In the genomic region with DNA sequence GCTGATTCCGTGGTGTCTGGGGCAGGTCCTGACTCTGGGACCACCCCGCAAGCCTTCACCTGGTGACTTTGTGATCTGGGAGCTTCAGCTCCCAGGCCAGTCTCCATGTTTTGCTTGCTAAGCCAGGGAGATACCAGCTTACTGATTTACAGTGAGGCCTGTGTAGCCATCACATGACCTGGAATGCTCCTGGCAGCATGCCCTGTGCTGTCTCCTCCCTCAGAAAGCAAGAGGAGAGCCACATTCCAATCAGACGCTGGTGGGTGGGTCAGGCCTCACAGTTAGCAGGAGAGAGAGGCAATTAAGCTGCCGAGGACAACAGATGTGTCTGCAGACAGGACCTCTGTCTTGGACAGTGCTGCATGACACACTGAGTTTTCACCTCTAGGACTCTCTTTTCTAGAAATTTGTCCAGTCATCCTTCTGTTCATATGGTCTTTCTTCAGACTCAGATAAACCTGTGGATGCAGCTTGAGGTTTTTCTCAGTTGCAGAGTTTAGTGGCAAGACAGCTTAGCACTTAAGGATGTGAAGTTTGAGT, we compare ENCODE assay signal across 8 cellular contexts. TPM values are rescaled to one million over a fixed set of nuclear protein-coding genes. Genes with fewer than 3 reads are reported as not detected.
DNase-seq lines count a peak whose midpoint lies in the region; ATAC-seq, FAIRE-seq and TF ChIP-seq lines count a peak whose summit lies in the region.

No MANE protein-coding gene starts in this region.

- peak overlapping the region; percentile 94 for H4K5ac ChIP-seq in IMR-90 (ENCODE audit: low read depth, low read length)

- H3K4me3 ChIP-seq in A549 (no peak overlapping the region), IMR-90 (ENCODE audit: insufficient read depth, low read depth, low read length) (no peak overlapping the region), fibroblast of lung (replicated peaks in 1 of 4; ENCODE audit: control extremely low read depth in 1 of 4, insufficient read depth in 1 of 4, low read depth in 3 of 4, low read length in 4 of 4) (no peak overlapping the region), MM.1S (ENCODE audit: low read length) (no peak overlapping the region)

- TF ChIP-seq POLR2A in A549 (IDR thresholded peaks at IDR 0.05; ENCODE audit: low read length) (no peak), IMR-90 (IDR thresholded peaks at IDR 0.05; ENCODE audit: low read depth, low read length) (no peak)

- intact Hi-C loops in IMR-90 (cut with micrococcal nuclease): loop anchor here (1.0 to 2.0 kb wide), 2 partner anchors 24 to 110 kb away; a partner anchor contains a TSS

- H2AK5ac ChIP-seq in IMR-90 (ENCODE audit: low read depth, low read length): peak overlapping the region; percentile 54; the same call in 1 of the 2 replicates

- H3K9me3 ChIP-seq in A549 (no peaks in the 10 kb centered on the region), IMR-90 (ENCODE audit: control insufficient read depth, insufficient read depth, low read length) (no peaks in the 10 kb centered on the region), fibroblast of lung (ENCODE audit: control insufficient read depth, insufficient read depth, low read depth, low read length) (no peaks in the 10 kb centered on the region), MM.1S (replicated peaks; ENCODE audit: insufficient read depth, low read length) (no peaks in the 10 kb centered on the region)

- H4K8ac ChIP-seq in IMR-90 (ENCODE audit: low read depth in 2 of 2, low read length in 2 of 2): peak overlapping the region; percentile 76 to 96

- no peaks in the 10 kb centered on the region for H3K9me2 ChIP-seq in MM.1S (replicated peaks; ENCODE audit: insufficient read depth, low read length)

- no peak for TF ChIP-seq CTCF in A549 (IDR thresholded peaks at IDR 0.05)
- no peak for TF ChIP-seq CTCF in IMR-90 (conservative IDR thresholded peaks at IDR 0.05; ENCODE audit: low read depth, low read length)
- TF ChIP-seq CTCF in fibroblast of lung (conservative IDR thresholded peaks at IDR 0.05 in 1 of 2, IDR thresholded peaks at IDR 0.05 in 1 of 2; ENCODE audit: low read depth in 1 of 2, low read length in 2 of 2): no peak
- no peak for TF ChIP-seq CTCF in nephron (IDR thresholded peaks at IDR 0.05; ENCODE audit: unreplicated experiment in 3 of 3)
- no peak for TF ChIP-seq CTCF in MM.1S (IDR thresholded peaks at IDR 0.05; ENCODE audit: low read length)

- peak overlapping the region; percentile 100 for H3K27ac Mint-ChIP-seq in nephron
- H3K27ac Mint-ChIP-seq in immature natural killer cell: no peak overlapping the region

- H2BK120ac ChIP-seq in IMR-90 (ENCODE audit: low read depth, low read length): peak overlapping the region; percentile 92

- peak overlapping the region; percentile 49; the same call in 2 of the 3 replicates for H2BK15ac ChIP-seq in IMR-90 (ENCODE audit: low read depth, low read length)

- in situ Hi-C loops in IMR-90 (cut with MboI; ENCODE audit: low sequenced_read_pairs): no loop called here

- peak overlapping the region; percentile 78 for H3K14ac ChIP-seq in IMR-90 (replicated peaks; ENCODE audit: low read depth, low read length)

- H3K4me3 Mint-ChIP-seq in nephron (peak overlapping the region; percentile 1 to 62 (median 44)), immature natural killer cell (no peak overlapping the region)

- CTCF ChIA-PET in A549 (lab: Yijun Ruan, JAX) (interaction anchor here (0.6 to 21.3 kb wide), 16 partner anchors 20 to 315 kb away, joined by 3 to 275 read pairs (median 6); a partner anchor contains a TSS), IMR-90 (lab: Yijun Ruan, JAX) (interaction anchor here (0.6 to 1.5 kb wide), 4 partner anchors 37 to 179 kb away, joined by 3 to 8 read pairs (median 4); a partner anchor contains a TSS)

- H2BK5ac ChIP-seq in IMR-90 (ENCODE audit: low read depth, low read length, poor library complexity, severe bottlenecking): peak overlapping the region; percentile 78

- H2AFZ ChIP-seq in IMR-90 (replicated peaks; ENCODE audit: low read length, poor library complexity) (peak overlapping the region; percentile 96), fibroblast of lung (ENCODE audit: low read length) (peak overlapping the region; percentile 53), MM.1S (ENCODE audit: low read length) (no peak overlapping the region)

- H3K9me1 ChIP-seq in IMR-90 (ENCODE audit: insufficient read depth, low read length): peaks cover 16% of the 10 kb centered on the region

- DNase-seq in A549 (ENCODE audit: low read depth in 1 of 2, low spot score in 1 of 2) (peak; percentile 72 to 88), IMR-90 (peak; percentile 94), SHP77 (lab: John Stamatoyannopoulos, UW) (peak; percentile 68 to 82), fibroblast of lung (ENCODE audit: low read depth in 2 of 2) (peak; percentile 92 to 94), MM.1S (no peak), immature natural killer cell (no peak)

- H3K23ac ChIP-seq in IMR-90 (ENCODE audit: low read depth, low read length): peak overlapping the region; percentile 46; the same call in 1 of the 2 replicates

- H3K56ac ChIP-seq in IMR-90 (ENCODE audit: extremely low read depth, insufficient read depth, low read length): 0 out of 2 replicates have a peak overlapping the region, but pooled peaks have one; percentile 7

- H3K79me1 ChIP-seq in IMR-90 (ENCODE audit: low read depth in 1 of 2, low read length in 2 of 2): no peaks in the 10 kb centered on the region

- no TSS peak for BruUV-seq in IMR-90 (replicated peaks; lab: Mats Ljungman, UMichigan)

- no peaks in the 10 kb centered on the region for H3F3A ChIP-seq in MM.1S (ENCODE audit: insufficient read depth, low read length)

- peak overlapping the region; percentile 90 for H3K4ac ChIP-seq in IMR-90 (ENCODE audit: low read depth, low read length)

- peak overlapping the region; percentile 95 for H4K91ac ChIP-seq in IMR-90 (ENCODE audit: insufficient read depth, low read depth, low read length)

- TF ChIP-seq RAD21 in A549 (conservative IDR thresholded peaks at IDR 0.05 in 1 of 2, IDR thresholded peaks at IDR 0.05 in 1 of 2) (no peak), IMR-90 (IDR thresholded peaks at IDR 0.05; ENCODE audit: low read length) (no peak)

- H3K36me3 ChIP-seq in IMR-90 (ENCODE audit: control insufficient read depth, insufficient read depth, low read length) (no peaks in the 10 kb centered on the region), fibroblast of lung (ENCODE audit: control insufficient read depth, insufficient read depth, low read length) (no peaks in the 10 kb centered on the region), MM.1S (replicated peaks; ENCODE audit: insufficient read depth, low read length) (no peaks in the 10 kb centered on the region)

- H3K27ac ChIP-seq in A549 (peak overlapping the region; percentile 72 to 78), IMR-90 (ENCODE audit: insufficient read depth, low read length) (peak overlapping the region; percentile 82), fibroblast of lung (ENCODE audit: insufficient read depth, low read length) (peak overlapping the region; percentile 57), MM.1S (ENCODE audit: low read length) (no peak overlapping the region)

- H4K20me1 ChIP-seq in IMR-90 (ENCODE audit: insufficient read depth, low read length): no peaks in the 10 kb centered on the region
- H4K20me1 ChIP-seq in fibroblast of lung (ENCODE audit: control insufficient read depth, extremely low read depth, insufficient read depth, low read length): no peaks in the 10 kb centered on the region
- H4K20me1 ChIP-seq in MM.1S (ENCODE audit: insufficient read depth, low read length): no peaks in the 10 kb centered on the region

- H3K79me2 ChIP-seq in fibroblast of lung (ENCODE audit: control insufficient read depth, insufficient read depth, low read length) (no peaks in the 10 kb centered on the region), MM.1S (ENCODE audit: low read length) (no peaks in the 10 kb centered on the region)

- 38% methylated on average over 4 of the region's 4 CpGs for WGBS in A549 (ENCODE audit: missing lambda C conversion rate)
- 42% methylated on average over 2 of the region's 4 CpGs; no CpG with 5 or more reads in 1 of the 2 experiments for WGBS in IMR-90 (ENCODE audit: extremely low coverage in 2 of 2, insufficient read length in 1 of 2), 2 experiments

- H3K27me3 ChIP-seq in IMR-90 (ENCODE audit: control insufficient read depth, insufficient read depth, low read length) (no peaks in the 10 kb centered on the region), fibroblast of lung (ENCODE audit: control insufficient read depth, insufficient read depth, low read length) (no peaks in the 10 kb centered on the region), MM.1S (replicated peaks; ENCODE audit: insufficient read depth, low read length) (no peaks in the 10 kb centered on the region)

- H3K4me2 ChIP-seq in A549 (peak overlapping the region; percentile 61), IMR-90 (ENCODE audit: low read depth, low read length) (peak overlapping the region; percentile 15), fibroblast of lung (ENCODE audit: extremely low read depth, insufficient read depth, low read length) (peak overlapping the region; percentile 62), MM.1S (ENCODE audit: low read depth, low read length) (no peak overlapping the region)

- peak overlapping the region; percentile 81 for H3K18ac ChIP-seq in IMR-90 (ENCODE audit: low read depth, low read length)

- FAIRE-seq in A549 (lab: Jason Lieb, UNC): no peak

- H2BK20ac ChIP-seq in IMR-90 (ENCODE audit: low read depth, low read length): peak overlapping the region; percentile 64

- H3K27me3 Mint-ChIP-seq in nephron (ENCODE audit: low read depth) (no peaks in the 10 kb centered on the region), immature natural killer cell (ENCODE audit: low read depth in 3 of 3) (peaks cover 0 to 2% (median 0%) of the 10 kb centered on the region in 3 donors)

- peak overlapping the region; percentile 89 for H2AK9ac ChIP-seq in IMR-90 (replicated peaks; ENCODE audit: low read depth, low read length, poor library complexity)

- H3K9me3 Mint-ChIP-seq in nephron (no peaks in the 10 kb centered on the region), immature natural killer cell (no peaks in the 10 kb centered on the region)

- H3K36me3 Mint-ChIP-seq in nephron (ENCODE audit: low read depth) (no peaks in the 10 kb centered on the region), immature natural killer cell (no peaks in the 10 kb centered on the region)

- H3K4me1 Mint-ChIP-seq in nephron (peaks cover 49% of the 10 kb centered on the region), immature natural killer cell (no peaks in the 10 kb centered on the region)

- dilution Hi-C loops in IMR-90 (cut with HindIII; ENCODE audit: low sequenced_read_pairs, unreplicated experiment): no loop called here

- peaks cover 21% of the 10 kb centered on the region for H3K4me1 ChIP-seq in A549
- H3K4me1 ChIP-seq in IMR-90 (ENCODE audit: control insufficient read depth, insufficient read depth, low read length): peaks cover 14% of the 10 kb centered on the region
- H3K4me1 ChIP-seq in fibroblast of lung (ENCODE audit: control insufficient read depth, extremely low read depth, insufficient read depth, low read length): peaks cover 10% of the 10 kb centered on the region
- peaks cover 6% of the 10 kb centered on the region; the same call in 1 of the 2 replicates for H3K4me1 ChIP-seq in MM.1S (ENCODE audit: low read length)

- ATAC-seq in A549 (peak; percentile 76 to 93), IMR-90 (ENCODE audit: low read depth) (peak; percentile 87), HG03025 (IDR thresholded peaks at IDR 0.05; ENCODE audit: low FRiP score, unreplicated experiment) (no peak)

- POLR2A ChIA-PET in A549 (lab: Yijun Ruan, JAX): interaction anchor here (0.6 to 2.5 kb wide), 3 partner anchors 24 to 241 kb away, joined by 3 to 19 read pairs (median 4); a partner anchor contains a TSS
- POLR2A ChIA-PET in IMR-90 (lab: Charles Lee; ENCODE audit: unreplicated experiment): interaction anchor here (0.7 to 1.3 kb wide), 3 partner anchors 13 to 33 kb away, joined by 3 to 10 read pairs (median 5); a partner anchor contains a TSS

- peak overlapping the region; percentile 47 for H3K9ac ChIP-seq in IMR-90 (ENCODE audit: low read depth, low read length)
- no peak overlapping the region for H3K9ac ChIP-seq in fibroblast of lung (ENCODE audit: insufficient read depth, low read length)
- no peak overlapping the region for H3K9ac ChIP-seq in MM.1S (ENCODE audit: low read length)

- no peak for TF ChIP-seq EP300 in A549 (IDR thresholded peaks at IDR 0.05)

RNA-seq across cellular contexts. Expression of a gene that starts 24.4 kb away (rescaled TPM):
- 17.0 and 26.4 TPM in 2 replicates for polyA plus RNA-seq in A549 (2011; rRNA removed)
- 5.1 and 5.4 TPM in 2 replicates for polyA plus RNA-seq in A549 (2012; cell fraction: cytosol; rRNA removed)
- polyA plus RNA-seq in A549 (2012; cell fraction: nucleus; rRNA removed): 3.6 and 5.1 TPM in 2 replicates
- polyA plus RNA-seq in A549 (2017; fragmentation: RNase III; extraction: RNeasy Plus Mini Kit Qiagen cat#74134 plus additional on column Dnase treatment): 9.1 to 10.4 TPM (median 9.7 TPM) in 3 replicates
- polyA minus RNA-seq in A549 (2011; rRNA and poly(A)+ RNA removed): 23.5 and 25.1 TPM in 2 replicates
- 18.1 and 30.3 TPM in 2 replicates for total RNA-seq in IMR-90 (2012; rRNA removed)
- 4.8 and 6.2 TPM in 2 replicates for polyA plus RNA-seq in IMR-90 (2012; rRNA removed)
- 1.7 and 2.5 TPM in 2 replicates for polyA plus RNA-seq in IMR-90 (2012; cell fraction: cytosol; rRNA removed)
- polyA plus RNA-seq in IMR-90 (2012; cell fraction: nucleus; rRNA removed; ENCODE audit: low replicate concordance): 4.7 and 6.4 TPM in 2 replicates
- 29.6 and 30.8 TPM in 2 replicates for total RNA-seq in fibroblast of lung
- polyA plus RNA-seq in fibroblast of lung: 14.9 and 15.3 TPM in 2 replicates
- polyA plus RNA-seq in fibroblast of lung (2012): 7.3 TPM in 2 replicates
- 2.5 and 4.6 TPM in 2 replicates for polyA minus RNA-seq in fibroblast of lung (ENCODE audit: low replicate concordance)
- 1 to 10 TPM in 2 of 3 donors, under 1 TPM in 1; 0.88 to 4.5 (median 2.6) TPM for polyA plus RNA-seq in immature natural killer cell

RNA-seq across cellular contexts. Expression of a gene that starts 37.0 kb away (rescaled TPM):
- 6.7 and 7.0 TPM in 2 replicates for polyA plus RNA-seq in A549 (2011; rRNA removed)
- 4.3 and 5.1 TPM in 2 replicates for polyA plus RNA-seq in A549 (2012; cell fraction: cytosol; rRNA removed)
- 9.9 and 10.8 TPM in 2 replicates for polyA plus RNA-seq in A549 (2012; cell fraction: nucleus; rRNA removed)
- 1.8 to 2.2 TPM (median 2.1 TPM) in 3 replicates for polyA plus RNA-seq in A549 (2017; fragmentation: RNase III; extraction: RNeasy Plus Mini Kit Qiagen cat#74134 plus additional on column Dnase treatment)
- 4.6 and 5.8 TPM in 2 replicates for polyA minus RNA-seq in A549 (2011; rRNA and poly(A)+ RNA removed)
- total RNA-seq in IMR-90 (2012; rRNA removed): 5.8 and 7.0 TPM in 2 replicates
- 14.3 and 16.3 TPM in 2 replicates for polyA plus RNA-seq in IMR-90 (2012; rRNA removed)
- polyA plus RNA-seq in IMR-90 (2012; cell fraction: cytosol; rRNA removed): 10.1 and 15.5 TPM in 2 replicates
- polyA plus RNA-seq in IMR-90 (2012; cell fraction: nucleus; rRNA removed; ENCODE audit: low replicate concordance): 30.0 and 32.4 TPM in 2 replicates
- 4.9 and 7.6 TPM in 2 replicates for total RNA-seq in fibroblast of lung
- 9.1 and 11.3 TPM in 2 replicates for polyA plus RNA-seq in fibroblast of lung
- 7.1 and 9.4 TPM in 2 replicates for polyA plus RNA-seq in fibroblast of lung (2012)
- 12.6 and 15.1 TPM in 2 replicates for polyA minus RNA-seq in fibroblast of lung (ENCODE audit: low replicate concordance)
- polyA plus RNA-seq in immature natural killer cell: 1 to 10 TPM; 3.7 to 8.7 (median 6.8) TPM

RNA-seq across cellular contexts. Expression of a gene that starts 49.2 kb away (rescaled TPM):
- polyA plus RNA-seq in A549 (2011; rRNA removed): 1.5 and 2.4 TPM in 2 replicates
- 1.4 and 1.8 TPM in 2 replicates for polyA plus RNA-seq in A549 (2012; cell fraction: cytosol; rRNA removed)
- polyA plus RNA-seq in A549 (2012; cell fraction: nucleus; rRNA removed): 1.1 and 1.6 TPM in 2 replicates
- polyA plus RNA-seq in A549 (2017; fragmentation: RNase III; extraction: RNeasy Plus Mini Kit Qiagen cat#74134 plus additional on column Dnase treatment): 3.3 to 3.5 TPM (median 3.4 TPM) in 3 replicates
- polyA minus RNA-seq in A549 (2011; rRNA and poly(A)+ RNA removed): 2.1 and 3.1 TPM in 2 replicates
- total RNA-seq in IMR-90 (2012; rRNA removed): 5.3 and 5.7 TPM in 2 replicates
- polyA plus RNA-seq in IMR-90 (2012; rRNA removed): 2.9 and 3.3 TPM in 2 replicates
- polyA plus RNA-seq in IMR-90 (2012; cell fraction: cytosol; rRNA removed): 2.4 and 2.9 TPM in 2 replicates
- 2.3 and 2.4 TPM in 2 replicates for polyA plus RNA-seq in IMR-90 (2012; cell fraction: nucleus; rRNA removed; ENCODE audit: low replicate concordance)
- total RNA-seq in fibroblast of lung: 7.1 and 9.5 TPM in 2 replicates
- polyA plus RNA-seq in fibroblast of lung: 2.7 and 3.0 TPM in 2 replicates
- polyA plus RNA-seq in fibroblast of lung (2012): 6.2 and 7.0 TPM in 2 replicates
- 4.4 and 7.7 TPM in 2 replicates for polyA minus RNA-seq in fibroblast of lung (ENCODE audit: low replicate concordance)
- under 1 TPM in 2 of 3 donors, not detected in 1; 0.28 to 0.83 TPM for polyA plus RNA-seq in immature natural killer cell

RNA-seq across cellular contexts. Expression of a gene that starts 58.2 kb away (rescaled TPM):
- polyA plus RNA-seq in A549 (2011; rRNA removed) (0.23 and 0.30 TPM in 2 replicates), A549 (2017; fragmentation: RNase III; extraction: RNeasy Plus Mini Kit Qiagen cat#74134 plus additional on column Dnase treatment) (not detected in 3 replicates), IMR-90 (2012; rRNA removed) (0.31 and 0.86 TPM in 2 replicates), fibroblast of lung (0.34 TPM in 1 of 2 replicates, not detected in the other), immature natural killer cell (not detected)
- 0.33 and 0.34 TPM in 2 replicates for polyA plus RNA-seq in A549 (2012; cell fraction: cytosol; rRNA removed)
- 0.28 and 0.49 TPM in 2 replicates for polyA plus RNA-seq in A549 (2012; cell fraction: nucleus; rRNA removed)
- polyA minus RNA-seq in A549 (2011; rRNA and poly(A)+ RNA removed): not detected in 2 replicates
- total RNA-seq in IMR-90 (2012; rRNA removed) (0.28 TPM in 1 of 2 replicates, not detected in the other), fibroblast of lung (not detected in 2 replicates)
- polyA plus RNA-seq in IMR-90 (2012; cell fraction: cytosol; rRNA removed): 0.84 TPM in 1 of 2 replicates, not detected in the other
- polyA plus RNA-seq in IMR-90 (2012; cell fraction: nucleus; rRNA removed; ENCODE audit: low replicate concordance): 0.30 and 0.39 TPM in 2 replicates
- polyA plus RNA-seq in fibroblast of lung (2012): not detected in 2 replicates
- polyA minus RNA-seq in fibroblast of lung (ENCODE audit: low replicate concordance): not detected in 2 replicates

Comparison
In these comparisons a context has a peak if more than half of its experiments do, and no peak if none do; other contexts are left out.
1. DNase-seq: peak in A549 (2 of 2), IMR-90 (single experiment), SHP77 (2 of 2) and fibroblast of lung (2 of 2); none in MM.1S (single experiment) and immature natural killer cell (0 of 3).
2. H3K27ac Mint-ChIP-seq: peak in nephron (3 of 3); none in immature natural killer cell (0 of 6).
3. H3K4me3 Mint-ChIP-seq: peak in nephron (3 of 3); none in immature natural killer cell (0 of 5).